In the genomic region with DNA sequence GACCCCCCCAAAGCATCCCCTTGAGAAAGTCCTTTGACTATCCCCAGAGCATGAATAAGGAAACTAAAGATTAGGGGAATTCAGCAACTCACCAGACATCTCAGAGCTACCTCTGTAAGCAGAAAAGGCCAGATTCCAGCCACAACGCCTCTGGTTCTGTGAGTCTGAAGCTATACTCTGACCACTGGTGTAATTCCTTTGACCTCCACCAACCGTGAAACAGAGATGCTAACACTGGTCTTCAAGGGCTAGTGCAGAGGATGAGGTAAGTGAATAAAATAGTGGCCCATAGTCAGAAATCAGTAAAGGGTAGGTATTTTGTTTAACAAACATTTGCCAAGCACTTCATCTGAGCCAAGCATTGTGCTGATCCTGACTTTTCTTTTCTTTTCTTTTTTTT, we compare ENCODE assay signal across 18 cellular contexts.
"Had no signal": no experiment of that assay in that cellular context is flagged by ENCODE, and none has a peak within 500 bp of the region (broad histone marks: within the 10 kb centered on the region; RNA-seq: fewer than 3 reads in every experiment).

No MANE protein-coding gene starts in this region.

- H3K9ac ChIP-seq: SK-N-SH had no signal

- H3K9me3 ChIP-seq: SK-N-SH had no signal

- H3K4me2 ChIP-seq: SK-N-SH had no signal

- H3K27ac Mint-ChIP-seq: T-cell had no signal

- H3K27ac ChIP-seq: RWPE1 had no signal

- H3K4me1 Mint-ChIP-seq: T-cell had no signal

- DNase-seq: Kasumi-1, KG1, MV-4-11, NCI-H1048, NCI-H1105, NCI-H1436 treated with DMSO at 0.1 percent for 48 hours, NCI-H1694, NCI-H187 treated with DMSO at 0.1 percent for 48 hours, NCI-H2029 treated with DMSO at 0.1 percent for 48 hours, NCI-H2227 treated with DMSO at 0.1 percent for 48 hours, NCI-H524, NCI-H526 treated with DMSO at 0.1 percent for 48 hours, NCI-H748 treated with DMSO at 0.1 percent for 48 hours, SHP77, SK-N-SH, SW 1271, T-cell had no signal

- H3K36me3 Mint-ChIP-seq: T-cell had no signal

- H3K4me3 Mint-ChIP-seq: T-cell had no signal

- ATAC-seq: T-cell had no signal
